Comparison of ENCODE assay signal across 16 cellular contexts in the genomic region with DNA sequence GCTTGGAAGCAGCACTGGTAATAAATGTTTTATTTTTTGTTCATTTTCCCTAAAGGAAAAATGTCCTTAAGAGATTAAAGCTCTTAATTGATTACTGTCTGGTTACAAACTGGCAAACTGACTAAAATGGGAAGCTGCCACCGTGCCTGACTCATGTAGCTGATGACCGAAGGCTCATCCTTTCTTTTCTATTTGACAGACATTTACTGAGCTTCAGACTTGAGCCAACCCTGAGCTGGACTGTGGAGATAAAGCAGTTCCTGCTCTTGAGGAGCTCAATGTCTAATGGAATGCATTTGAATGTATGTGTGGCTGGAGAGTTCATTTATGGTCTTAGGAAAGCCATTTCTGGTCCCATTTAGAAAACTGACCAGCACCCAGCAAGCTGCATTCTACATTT.
"Had no signal": no experiment of that assay in that cellular context is flagged by ENCODE, and none has a peak within 500 bp of the region (broad histone marks: within the 10 kb centered on the region; RNA-seq: fewer than 3 reads in every experiment).

No MANE protein-coding gene starts in this region.

- H3K4me1 ChIP-seq: foreskin keratinocyte, lower lobe of right lung, thyroid gland, uterus had no signal

- H3K4me1 Mint-ChIP-seq: activated naive CD4-positive, alpha-beta T cell treated with anti-CD3 and anti-CD28 coated beads, Interleukin-2, amount 10 ng/mL, durations not matched to agents 7 days and 5 days; nephron had no signal

- H3K27ac ChIP-seq: coronary artery, foreskin keratinocyte, lower lobe of right lung, ovary, thyroid gland, uterus had no signal

- H3K27me3 Mint-ChIP-seq: activated B cell treated with CpG ODN at 0.5 μM for 24 hours; activated CD4-positive, alpha-beta T cell treated with anti-CD3 and anti-CD28 coated beads, Interleukin-2, amount 10 ng/mL, durations not matched to agents 7 days and 5 days; activated naive CD4-positive, alpha-beta T cell treated with anti-CD3 and anti-CD28 coated beads, Interleukin-2, amount 10 ng/mL, durations not matched to agents 7 days and 5 days had no signal

- H3K9me3 Mint-ChIP-seq: activated B cell treated with CpG ODN at 0.5 μM for 24 hours; activated CD4-positive, alpha-beta T cell treated with anti-CD3 and anti-CD28 coated beads, Interleukin-2, amount 10 ng/mL, durations not matched to agents 7 days and 5 days; activated naive CD4-positive, alpha-beta T cell treated with anti-CD3 and anti-CD28 coated beads, Interleukin-2, amount 10 ng/mL, durations not matched to agents 7 days and 5 days; activated T-helper 2 cell treated with anti-CD3 and anti-CD28 coated beads, Interferon-gamma antibody, Interleukin-2, Interleukin-4, amounts not matched to agents 10 μg/mL and 5 μg/mL and 100 μg/mL, durations not matched to agents 14 hours and 24 hours and 36 hours; endodermal cell; nephron had no signal

- H3K27ac Mint-ChIP-seq: activated CD4-positive, alpha-beta T cell treated with anti-CD3 and anti-CD28 coated beads, Interleukin-2, amount 10 ng/mL, durations not matched to agents 7 days and 5 days; activated naive CD4-positive, alpha-beta T cell treated with anti-CD3 and anti-CD28 coated beads, Interleukin-2, amount 10 ng/mL, durations not matched to agents 7 days and 5 days; activated T-helper 2 cell treated with anti-CD3 and anti-CD28 coated beads, Interferon-gamma antibody, Interleukin-2, Interleukin-4, amounts not matched to agents 10 μg/mL and 5 μg/mL and 100 μg/mL, durations not matched to agents 14 hours and 24 hours and 36 hours; endodermal cell had no signal

- ATAC-seq: foreskin keratinocyte, left cardiac atrium, lower lobe of right lung had no signal

- DNase-seq: activated B cell treated with CpG ODN at 0.5 μM for 24 hours; activated CD4-positive, alpha-beta T cell treated with anti-CD3 and anti-CD28 coated beads, Interleukin-2, amount 10 ng/mL, durations not matched to agents 7 days and 5 days; activated naive CD4-positive, alpha-beta T cell treated with anti-CD3 and anti-CD28 coated beads, Interleukin-2, amount 10 ng/mL, durations not matched to agents 7 days and 5 days; endodermal cell; foreskin keratinocyte; head of caudate nucleus; left cardiac atrium; lower lobe of right lung; ovary; stimulated activated CD4-positive, alpha-beta T cell treated with anti-CD3 and anti-CD28 coated beads, Interleukin-4, amount 100 ng/mL, for 24 hours; T1000; thyroid gland; uterus had no signal

- H3K4me3 ChIP-seq: coronary artery, lower lobe of right lung, ovary, thyroid gland, uterus had no signal

- H3K4me3 Mint-ChIP-seq: activated B cell treated with CpG ODN at 0.5 μM for 24 hours; activated CD4-positive, alpha-beta T cell treated with anti-CD3 and anti-CD28 coated beads, Interleukin-2, amount 10 ng/mL, durations not matched to agents 7 days and 5 days; activated naive CD4-positive, alpha-beta T cell treated with anti-CD3 and anti-CD28 coated beads, Interleukin-2, amount 10 ng/mL, durations not matched to agents 7 days and 5 days; endodermal cell; nephron had no signal

- H3K9me3 ChIP-seq: lower lobe of right lung, ovary, thyroid gland, uterus had no signal

- H3K27me3 ChIP-seq: foreskin keratinocyte, ovary, thyroid gland, uterus had no signal

- H3K36me3 ChIP-seq: ovary, uterus had no signal
